Comparison of ENCODE assay signal across 25 cellular contexts in genomic region chr16:88696441-88696840, GRCh38. TPM values are rescaled to one million over a fixed set of nuclear protein-coding genes. Genes with fewer than 3 reads are reported as not detected.
"Had no signal": no experiment of that assay in that cellular context is flagged by ENCODE, and none has a peak within 500 bp of the region (broad histone marks: within the 10 kb centered on the region; RNA-seq: fewer than 3 reads in every experiment).

No MANE protein-coding gene starts in this region.

- H3K9me3 ChIP-seq: colonic mucosa, heart left ventricle, prostate gland, stomach had no signal

- H3K27me3 Mint-ChIP-seq: type B pancreatic cell had no signal

- ATAC-seq: heart left ventricle, left colon, left ventricle myocardium superior, sciatic nerve had no signal

- H3K9me3 Mint-ChIP-seq: endodermal cell, nephron, type B pancreatic cell had no signal

- H3K4me3 Mint-ChIP-seq: endodermal cell, nephron, type B pancreatic cell had no signal

- DNase-seq: colonic mucosa; dermis blood vessel endothelial cell; effector CD4-positive, alpha-beta T cell; endodermal cell; foreskin melanocyte; heart left ventricle; hippocampal formation; left colon; left ventricle myocardium superior; mesenchymal stem cell; midbrain; retina; stimulated activated CD4-positive, alpha-beta T cell treated with anti-CD3 and anti-CD28 coated beads, Interleukin-2, amount 100 ng/mL, for 24 hours; stimulated activated CD4-positive, alpha-beta T cell treated with anti-CD3 and anti-CD28 coated beads, Interleukin-4, amount 100 ng/mL, for 4 hours; stimulated activated naive CD4-positive, alpha-beta T cell; stomach; substantia nigra had no signal

- H3K27ac ChIP-seq: colonic mucosa, heart left ventricle, parathyroid adenoma, prostate gland, skin epidermis, stomach had no signal

- FAIRE-seq: urothelium cell line had no signal

- H3K36me3 Mint-ChIP-seq: type B pancreatic cell had no signal

- H3K4me3 ChIP-seq: colonic mucosa, heart left ventricle, lung, prostate gland, skin epidermis, stomach had no signal

- H3K79me2 ChIP-seq: parathyroid adenoma had no signal

- H3K27me3 ChIP-seq: colonic mucosa had no signal

- H3K27ac Mint-ChIP-seq: endodermal cell, nephron, type B pancreatic cell had no signal

- H2AFZ ChIP-seq: parathyroid adenoma had no signal

- H3K4me1 Mint-ChIP-seq: endodermal cell, nephron had no signal

- H3K4me1 ChIP-seq: parathyroid adenoma, prostate gland had no signal

- H3K9ac ChIP-seq: parathyroid adenoma had no signal

- H3K36me3 ChIP-seq: colonic mucosa, prostate gland had no signal

RNA-seq across cellular contexts. Expression of gene SNAI3, which starts 10.1 kb away (rescaled TPM):
- total RNA-seq: dermis blood vessel endothelial cell had no signal
